ENCODE assay signal across 31 cellular contexts in genomic region chr14:25267186-25267585, GRCh38.
A peak's percentile ranks its signal among the peaks of the same experiment; 100 is the strongest.
DNase-seq lines count a peak whose midpoint lies in the region; ATAC-seq and TF ChIP-seq lines count a peak whose summit lies in the region.
"Had no signal": no experiment of that assay in that cellular context is flagged by ENCODE, and none has a peak within 500 bp of the region (broad histone marks: within the 10 kb centered on the region; RNA-seq: fewer than 3 reads in every experiment).

No MANE protein-coding gene starts in this region.

- DNase-seq in GM23338 (ENCODE audit: low spot score) = no peak
- DNase-seq in endodermal cell = no peak
- no peak for DNase-seq in left cardiac atrium
- DNase-seq in NCI-H1436 treated with DMSO at 0.1 percent for 48 hours (lab: John Stamatoyannopoulos, UW) = no peak
- DNase-seq: 8988T; ACHN; AML-193; BE2C; C1 segment of cervical spinal cord; Caco-2; Calu3; CD4-positive, alpha-beta memory T cell; CD4-positive, alpha-beta T cell; CD4-positive, CD25-positive, alpha-beta regulatory T cell; CD8-positive, alpha-beta memory T cell; CD8-positive, alpha-beta T cell; COR-L47; DMS 273 treated with DMSO at 0.1 percent for 48 hours; DMS153; DMS53; DMS79; DMS79 treated with DMSO at 0.1 percent for 48 hours; DND-41; EL had no signal

- H3K27me3 Mint-ChIP-seq in GM23338 (ENCODE audit: insufficient read depth, low read depth, poor library complexity) (no peaks in the 10 kb centered on the region), endodermal cell (ENCODE audit: insufficient read depth) (no peaks in the 10 kb centered on the region)
- H3K27me3 Mint-ChIP-seq: B cell; CD4-positive, alpha-beta T cell; CD8-positive, alpha-beta memory T cell had no signal

- H3K4me3 ChIP-seq in GM23338 (no peak overlapping the region), endodermal cell (ENCODE audit: low read length) (peak overlapping the region; percentile 18)
- H3K4me3 ChIP-seq: A549; BLaER1; BLaER1 treated with 17β-estradiol and CSF1 and Interleukin-3, amounts not matched to agents 10 nM and 100 nM had no signal

- H3K9me3 Mint-ChIP-seq in GM23338 (no peaks in the 10 kb centered on the region), endodermal cell (no peaks in the 10 kb centered on the region)
- H3K9me3 Mint-ChIP-seq: CD4-positive, alpha-beta T cell; CD8-positive, alpha-beta T cell had no signal

- H3K4me1 Mint-ChIP-seq in GM23338 (no peaks in the 10 kb centered on the region), endodermal cell (peaks cover 20% of the 10 kb centered on the region)
- H3K4me1 Mint-ChIP-seq: B cell; CD14-positive monocyte; CD4-positive, alpha-beta memory T cell; CD4-positive, CD25-positive, alpha-beta regulatory T cell; CD8-positive, alpha-beta memory T cell had no signal

- H4K20me1 ChIP-seq in GM23338 (replicated peaks; ENCODE audit: insufficient read depth) = no peaks in the 10 kb centered on the region
- H4K20me1 ChIP-seq: BLaER1; BLaER1 treated with 17β-estradiol and CSF1 and Interleukin-3, amounts not matched to agents 10 nM and 100 nM had no signal

- peak overlapping the region; percentile 3 for H2AFZ ChIP-seq in GM23338

- 88 to 97% methylated on average over 11 to 16 of the region's 16 CpGs for WGBS in endodermal cell (ENCODE audit: insufficient coverage in 1 of 2, insufficient read length in 1 of 2), 2 experiments

- H3K36me3 Mint-ChIP-seq in GM23338 (ENCODE audit: low read depth) = no peaks in the 10 kb centered on the region
- no peaks in the 10 kb centered on the region for H3K36me3 Mint-ChIP-seq in endodermal cell (ENCODE audit: low read depth)
- H3K36me3 Mint-ChIP-seq: CD14-positive monocyte; CD4-positive, alpha-beta memory T cell; CD4-positive, CD25-positive, alpha-beta regulatory T cell; CD8-positive, alpha-beta memory T cell; CD8-positive, alpha-beta T cell had no signal

- H3K4me2 ChIP-seq in GM23338 = no peak overlapping the region
- H3K4me2 ChIP-seq: A549; BLaER1; BLaER1 treated with 17β-estradiol and CSF1 and Interleukin-3, amounts not matched to agents 10 nM and 100 nM had no signal

- peaks cover 8% of the 10 kb centered on the region for H3K9me3 ChIP-seq in endodermal cell (ENCODE audit: control insufficient read depth, low read length)
- H3K9me3 ChIP-seq: A549; BE2C; BLaER1; BLaER1 treated with 17β-estradiol and CSF1 and Interleukin-3, amounts not matched to agents 10 nM and 100 nM; Caco-2 had no signal

- TF ChIP-seq CTCF in GM23338 (conservative IDR thresholded peaks at IDR 0.05; ENCODE audit: low read depth in 2 of 2) (no peak), endodermal cell (conservative IDR thresholded peaks at IDR 0.05) (no peak)

- H3K9ac ChIP-seq in endodermal cell (ENCODE audit: extremely low read depth, low read length, poor library complexity, severe bottlenecking) = no peak overlapping the region
- H3K9ac ChIP-seq: BLaER1; BLaER1 treated with 17β-estradiol and CSF1 and Interleukin-3, amounts not matched to agents 10 nM and 100 nM had no signal

- no peak for ATAC-seq in GM23338
- no peak for ATAC-seq in left cardiac atrium
- ATAC-seq: A549; CD8-positive, alpha-beta T cell had no signal

- no peaks in the 10 kb centered on the region for H3K36me3 ChIP-seq in GM23338 (ENCODE audit: insufficient read depth)
- no peaks in the 10 kb centered on the region for H3K36me3 ChIP-seq in endodermal cell (ENCODE audit: control insufficient read depth, insufficient read depth, low read length)
- H3K36me3 ChIP-seq: BE2C; BLaER1; BLaER1 treated with 17β-estradiol and CSF1 and Interleukin-3, amounts not matched to agents 10 nM and 100 nM had no signal

- H3F3A ChIP-seq in GM23338 (replicated peaks; ENCODE audit: low read depth) = no peaks in the 10 kb centered on the region

- H3K4me3 Mint-ChIP-seq in GM23338 = no peak overlapping the region
- no peak overlapping the region for H3K4me3 Mint-ChIP-seq in endodermal cell
- H3K4me3 Mint-ChIP-seq: B cell; CD14-positive monocyte; CD4-positive, alpha-beta memory T cell; CD4-positive, alpha-beta T cell; CD4-positive, CD25-positive, alpha-beta regulatory T cell; CD8-positive, alpha-beta memory T cell; CD8-positive, alpha-beta T cell had no signal

- no peaks in the 10 kb centered on the region for H3K4me1 ChIP-seq in GM23338 (ENCODE audit: insufficient read depth)
- H3K4me1 ChIP-seq in endodermal cell (ENCODE audit: control insufficient read depth, insufficient read depth, low read length) = no peaks in the 10 kb centered on the region
- H3K4me1 ChIP-seq: A549; BE2C; BLaER1; BLaER1 treated with 17β-estradiol and CSF1 and Interleukin-3, amounts not matched to agents 10 nM and 100 nM; Caco-2 had no signal

- H3K27me3 ChIP-seq in GM23338 (ENCODE audit: insufficient read depth) = no peaks in the 10 kb centered on the region
- no peaks in the 10 kb centered on the region for H3K27me3 ChIP-seq in endodermal cell (ENCODE audit: control insufficient read depth, insufficient read depth, low read length, poor library complexity, severe bottlenecking)
- H3K27me3 ChIP-seq: BE2C; BLaER1; BLaER1 treated with 17β-estradiol and CSF1 and Interleukin-3, amounts not matched to agents 10 nM and 100 nM had no signal

- intact Hi-C loops in left cardiac atrium (cut with DNase I) = no loop called here

- H3K27ac Mint-ChIP-seq in GM23338 (no peak overlapping the region), endodermal cell (peak overlapping the region; percentile 46)
- H3K27ac Mint-ChIP-seq: B cell; CD4-positive, alpha-beta memory T cell; CD4-positive, alpha-beta T cell; CD4-positive, CD25-positive, alpha-beta regulatory T cell; CD8-positive, alpha-beta memory T cell; CD8-positive, alpha-beta T cell had no signal

- H3K9me2 ChIP-seq in GM23338 (ENCODE audit: insufficient read depth) = 0 out of 2 replicates have a peak, but pooled peaks cover 6% of the 10 kb centered on the region

- H3K27ac ChIP-seq in GM23338 (ENCODE audit: low read depth) (no peak overlapping the region), endodermal cell (ENCODE audit: low read depth, low read length) (no peak overlapping the region)
- H3K27ac ChIP-seq: 22Rv1; A549; BLaER1; BLaER1 treated with 17β-estradiol and CSF1 and Interleukin-3, amounts not matched to agents 10 nM and 100 nM; C4-2B had no signal

- no peaks in the 10 kb centered on the region for H3K79me2 ChIP-seq in GM23338 (replicated peaks; ENCODE audit: insufficient read depth)

TF ChIP-seq in GM23338, 12 proteins besides CTCF, POLR2A, EP300 and RAD21 (continues in another document):
- TF ChIP-seq POLR2AphosphoS5 (IDR thresholded peaks at IDR 0.05; ENCODE audit: low read depth) = no peak
- no peak for TF ChIP-seq ZNF462 (CRISPR knock-in tag; IDR thresholded peaks at IDR 0.05)
- no peak for TF ChIP-seq ZNF331 (CRISPR knock-in tag; IDR thresholded peaks at IDR 0.05; ENCODE audit: low read depth)
- no peak for TF ChIP-seq NANOG (IDR thresholded peaks at IDR 0.05; ENCODE audit: borderline replicate concordance)
